ENCODE assay signal across 1 cellular context in the genomic region with DNA sequence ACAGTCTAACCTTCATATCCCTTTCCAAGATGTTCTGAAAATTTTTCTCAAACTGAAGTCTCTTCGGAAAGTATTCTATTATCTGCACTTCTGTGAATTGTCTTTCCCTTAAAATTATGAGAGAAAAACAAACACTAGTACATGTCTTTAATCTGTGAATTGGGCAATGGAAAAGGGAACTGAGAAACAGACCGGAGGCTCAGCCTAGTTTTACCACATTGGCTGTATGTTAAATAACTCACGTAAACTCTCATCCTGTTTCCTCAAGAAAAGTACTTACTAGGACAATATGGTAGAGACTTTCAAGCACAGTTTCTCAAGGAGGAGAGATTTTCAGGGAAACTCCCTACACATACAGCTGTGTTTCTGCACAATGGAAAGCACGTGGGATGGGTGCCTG.
TF ChIP-seq lines count a peak whose summit lies in the region.

No MANE protein-coding gene starts in this region.

TF ChIP-seq in GM23338, 12 proteins besides CTCF, POLR2A, EP300 and RAD21 (continued from another document):
- TF ChIP-seq, protein P1, sequence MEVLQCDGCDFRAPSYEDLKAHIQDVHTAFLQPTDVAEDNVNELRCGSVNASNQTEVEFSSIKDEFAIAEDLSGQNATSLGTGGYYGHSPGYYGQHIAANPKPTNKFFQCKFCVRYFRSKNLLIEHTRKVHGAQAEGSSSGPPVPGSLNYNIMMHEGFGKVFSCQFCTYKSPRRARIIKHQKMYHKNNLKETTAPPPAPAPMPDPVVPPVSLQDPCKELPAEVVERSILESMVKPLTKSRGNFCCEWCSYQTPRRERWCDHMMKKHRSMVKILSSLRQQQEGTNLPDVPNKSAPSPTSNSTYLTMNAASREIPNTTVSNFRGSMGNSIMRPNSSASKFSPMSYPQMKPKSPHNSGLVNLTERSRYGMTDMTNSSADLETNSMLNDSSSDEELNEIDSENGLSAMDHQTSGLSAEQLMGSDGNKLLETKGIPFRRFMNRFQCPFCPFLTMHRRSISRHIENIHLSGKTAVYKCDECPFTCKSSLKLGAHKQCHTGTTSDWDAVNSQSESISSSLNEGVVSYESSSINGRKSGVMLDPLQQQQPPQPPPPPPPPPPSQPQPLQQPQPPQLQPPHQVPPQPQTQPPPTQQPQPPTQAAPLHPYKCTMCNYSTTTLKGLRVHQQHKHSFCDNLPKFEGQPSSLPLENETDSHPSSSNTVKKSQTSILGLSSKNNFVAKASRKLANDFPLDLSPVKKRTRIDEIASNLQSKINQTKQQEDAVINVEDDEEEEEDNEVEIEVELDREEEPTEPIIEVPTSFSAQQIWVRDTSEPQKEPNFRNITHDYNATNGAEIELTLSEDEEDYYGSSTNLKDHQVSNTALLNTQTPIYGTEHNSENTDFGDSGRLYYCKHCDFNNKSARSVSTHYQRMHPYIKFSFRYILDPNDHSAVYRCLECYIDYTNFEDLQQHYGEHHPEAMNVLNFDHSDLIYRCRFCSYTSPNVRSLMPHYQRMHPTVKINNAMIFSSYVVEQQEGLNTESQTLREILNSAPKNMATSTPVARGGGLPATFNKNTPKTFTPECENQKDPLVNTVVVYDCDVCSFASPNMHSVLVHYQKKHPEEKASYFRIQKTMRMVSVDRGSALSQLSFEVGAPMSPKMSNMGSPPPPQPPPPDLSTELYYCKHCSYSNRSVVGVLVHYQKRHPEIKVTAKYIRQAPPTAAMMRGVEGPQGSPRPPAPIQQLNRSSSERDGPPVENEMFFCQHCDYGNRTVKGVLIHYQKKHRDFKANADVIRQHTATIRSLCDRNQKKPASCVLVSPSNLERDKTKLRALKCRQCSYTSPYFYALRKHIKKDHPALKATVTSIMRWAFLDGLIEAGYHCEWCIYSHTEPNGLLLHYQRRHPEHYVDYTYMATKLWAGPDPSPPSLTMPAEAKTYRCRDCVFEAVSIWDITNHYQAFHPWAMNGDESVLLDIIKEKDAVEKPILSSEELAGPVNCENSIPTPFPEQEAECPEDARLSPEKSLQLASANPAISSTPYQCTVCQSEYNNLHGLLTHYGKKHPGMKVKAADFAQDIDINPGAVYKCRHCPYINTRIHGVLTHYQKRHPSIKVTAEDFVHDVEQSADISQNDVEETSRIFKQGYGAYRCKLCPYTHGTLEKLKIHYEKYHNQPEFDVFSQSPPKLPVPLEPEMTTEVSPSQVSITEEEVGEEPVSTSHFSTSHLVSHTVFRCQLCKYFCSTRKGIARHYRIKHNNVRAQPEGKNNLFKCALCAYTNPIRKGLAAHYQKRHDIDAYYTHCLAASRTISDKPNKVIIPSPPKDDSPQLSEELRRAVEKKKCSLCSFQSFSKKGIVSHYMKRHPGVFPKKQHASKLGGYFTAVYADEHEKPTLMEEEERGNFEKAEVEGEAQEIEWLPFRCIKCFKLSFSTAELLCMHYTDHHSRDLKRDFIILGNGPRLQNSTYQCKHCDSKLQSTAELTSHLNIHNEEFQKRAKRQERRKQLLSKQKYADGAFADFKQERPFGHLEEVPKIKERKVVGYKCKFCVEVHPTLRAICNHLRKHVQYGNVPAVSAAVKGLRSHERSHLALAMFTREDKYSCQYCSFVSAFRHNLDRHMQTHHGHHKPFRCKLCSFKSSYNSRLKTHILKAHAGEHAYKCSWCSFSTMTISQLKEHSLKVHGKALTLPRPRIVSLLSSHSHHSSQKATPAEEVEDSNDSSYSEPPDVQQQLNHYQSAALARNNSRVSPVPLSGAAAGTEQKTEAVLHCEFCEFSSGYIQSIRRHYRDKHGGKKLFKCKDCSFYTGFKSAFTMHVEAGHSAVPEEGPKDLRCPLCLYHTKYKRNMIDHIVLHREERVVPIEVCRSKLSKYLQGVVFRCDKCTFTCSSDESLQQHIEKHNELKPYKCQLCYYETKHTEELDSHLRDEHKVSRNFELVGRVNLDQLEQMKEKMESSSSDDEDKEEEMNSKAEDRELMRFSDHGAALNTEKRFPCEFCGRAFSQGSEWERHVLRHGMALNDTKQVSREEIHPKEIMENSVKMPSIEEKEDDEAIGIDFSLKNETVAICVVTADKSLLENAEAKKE (CRISPR knock-in tag; IDR thresholded peaks at IDR 0.05), result no peak
- no peak for TF ChIP-seq EZH2phosphoT487 (IDR thresholded peaks at IDR 0.05; ENCODE audit: unreplicated experiment)
- TF ChIP-seq ZNF331 (CRISPR knock-in tag; IDR thresholded peaks at IDR 0.05; ENCODE audit: low read depth), result no peak
- TF ChIP-seq, protein P2, sequence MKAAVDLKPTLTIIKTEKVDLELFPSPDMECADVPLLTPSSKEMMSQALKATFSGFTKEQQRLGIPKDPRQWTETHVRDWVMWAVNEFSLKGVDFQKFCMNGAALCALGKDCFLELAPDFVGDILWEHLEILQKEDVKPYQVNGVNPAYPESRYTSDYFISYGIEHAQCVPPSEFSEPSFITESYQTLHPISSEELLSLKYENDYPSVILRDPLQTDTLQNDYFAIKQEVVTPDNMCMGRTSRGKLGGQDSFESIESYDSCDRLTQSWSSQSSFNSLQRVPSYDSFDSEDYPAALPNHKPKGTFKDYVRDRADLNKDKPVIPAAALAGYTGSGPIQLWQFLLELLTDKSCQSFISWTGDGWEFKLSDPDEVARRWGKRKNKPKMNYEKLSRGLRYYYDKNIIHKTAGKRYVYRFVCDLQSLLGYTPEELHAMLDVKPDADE (IDR thresholded peaks at IDR 0.05), result no peak
- no peak for TF ChIP-seq EZH2 (IDR thresholded peaks at IDR 0.05; ENCODE audit: low read depth, unreplicated experiment)
- TF ChIP-seq, protein P3, sequence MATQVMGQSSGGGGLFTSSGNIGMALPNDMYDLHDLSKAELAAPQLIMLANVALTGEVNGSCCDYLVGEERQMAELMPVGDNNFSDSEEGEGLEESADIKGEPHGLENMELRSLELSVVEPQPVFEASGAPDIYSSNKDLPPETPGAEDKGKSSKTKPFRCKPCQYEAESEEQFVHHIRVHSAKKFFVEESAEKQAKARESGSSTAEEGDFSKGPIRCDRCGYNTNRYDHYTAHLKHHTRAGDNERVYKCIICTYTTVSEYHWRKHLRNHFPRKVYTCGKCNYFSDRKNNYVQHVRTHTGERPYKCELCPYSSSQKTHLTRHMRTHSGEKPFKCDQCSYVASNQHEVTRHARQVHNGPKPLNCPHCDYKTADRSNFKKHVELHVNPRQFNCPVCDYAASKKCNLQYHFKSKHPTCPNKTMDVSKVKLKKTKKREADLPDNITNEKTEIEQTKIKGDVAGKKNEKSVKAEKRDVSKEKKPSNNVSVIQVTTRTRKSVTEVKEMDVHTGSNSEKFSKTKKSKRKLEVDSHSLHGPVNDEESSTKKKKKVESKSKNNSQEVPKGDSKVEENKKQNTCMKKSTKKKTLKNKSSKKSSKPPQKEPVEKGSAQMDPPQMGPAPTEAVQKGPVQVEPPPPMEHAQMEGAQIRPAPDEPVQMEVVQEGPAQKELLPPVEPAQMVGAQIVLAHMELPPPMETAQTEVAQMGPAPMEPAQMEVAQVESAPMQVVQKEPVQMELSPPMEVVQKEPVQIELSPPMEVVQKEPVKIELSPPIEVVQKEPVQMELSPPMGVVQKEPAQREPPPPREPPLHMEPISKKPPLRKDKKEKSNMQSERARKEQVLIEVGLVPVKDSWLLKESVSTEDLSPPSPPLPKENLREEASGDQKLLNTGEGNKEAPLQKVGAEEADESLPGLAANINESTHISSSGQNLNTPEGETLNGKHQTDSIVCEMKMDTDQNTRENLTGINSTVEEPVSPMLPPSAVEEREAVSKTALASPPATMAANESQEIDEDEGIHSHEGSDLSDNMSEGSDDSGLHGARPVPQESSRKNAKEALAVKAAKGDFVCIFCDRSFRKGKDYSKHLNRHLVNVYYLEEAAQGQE (IDR thresholded peaks at IDR 0.05; ENCODE audit: unreplicated experiment), result no peak
